8 cellular contexts compared by ENCODE assay signal in the genomic region with DNA sequence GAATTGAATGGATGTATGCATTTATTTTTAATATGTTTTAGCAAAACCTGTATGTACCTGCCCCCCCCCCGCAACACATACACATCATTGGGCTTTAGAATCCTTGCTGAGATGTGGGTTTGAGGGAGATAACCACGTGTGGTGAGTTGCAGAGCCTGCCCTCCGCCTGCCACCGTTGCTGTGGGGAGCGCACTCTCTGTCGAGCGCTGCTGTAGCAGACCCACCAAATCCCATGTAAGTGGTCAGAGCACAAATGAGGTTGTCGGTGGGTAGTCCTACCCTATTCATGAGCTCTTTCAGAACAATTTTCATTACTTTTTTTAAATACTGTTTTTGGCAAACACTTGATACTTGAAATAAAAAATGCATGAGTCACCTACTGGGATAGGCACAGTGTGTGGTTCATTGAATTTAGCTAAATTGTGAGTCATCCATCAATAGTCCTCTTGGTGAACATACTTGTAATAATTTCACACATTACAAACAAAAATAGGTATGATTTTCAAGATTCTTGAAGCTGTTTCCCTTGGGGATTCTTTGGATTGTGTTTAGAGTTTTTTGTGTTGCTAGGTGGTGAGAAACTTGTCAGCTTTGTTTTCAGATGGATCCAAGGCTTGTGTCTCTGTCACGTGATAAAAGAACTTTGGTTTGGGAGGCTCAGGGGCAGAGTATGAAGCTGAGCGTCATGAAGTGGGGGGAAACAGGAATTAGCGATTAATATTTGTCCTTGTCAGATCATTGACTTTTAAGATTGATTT.
DNase-seq lines count a peak whose midpoint lies in the region; ATAC-seq lines count a peak whose summit lies in the region.

No MANE protein-coding gene starts in this region.

- H3K27ac ChIP-seq in ACC112 (ENCODE audit: low read depth, low read length): peak overlapping the region; percentile 60
- no peak overlapping the region for H3K27ac ChIP-seq in naive thymus-derived CD4-positive, alpha-beta T cell (ENCODE audit: low read depth, low read length)

- DNase-seq in NCI-H69 (lab: John Stamatoyannopoulos, UW): peak; percentile 86
- DNase-seq in fibroblast of the conjunctiva (ENCODE audit: low read depth): peak; percentile 59
- no peak for DNase-seq in stimulated activated CD4-positive, alpha-beta T cell treated with anti-CD3 and anti-CD28 coated beads, Interleukin-1b, Interleukin-23, amount 100 ng/mL, for 48 hours
- DNase-seq in naive thymus-derived CD4-positive, alpha-beta T cell: no peak

- peaks cover 23% of the 10 kb centered on the region for H3K4me1 ChIP-seq in ACC112 (ENCODE audit: control insufficient read depth, insufficient read depth, low read length, unreplicated experiment)
- H3K4me1 ChIP-seq in naive thymus-derived CD4-positive, alpha-beta T cell (ENCODE audit: control insufficient read depth in 2 of 2, insufficient read depth in 2 of 2, low read length in 2 of 2): no peaks in the 10 kb centered on the region

- H3K27me3 ChIP-seq in ACC112 (ENCODE audit: insufficient read depth, low read length): peaks cover 29% of the 10 kb centered on the region
- no peaks in the 10 kb centered on the region for H3K27me3 ChIP-seq in naive thymus-derived CD4-positive, alpha-beta T cell (ENCODE audit: control insufficient read depth in 2 of 2, insufficient read depth in 2 of 2, low read length in 2 of 2)

- no peak overlapping the region for H3K4me3 Mint-ChIP-seq in naive thymus-derived CD4-positive, alpha-beta T cell

- no peaks in the 10 kb centered on the region for H3K36me3 ChIP-seq in ACC112 (ENCODE audit: insufficient read depth, low read length)
- no peaks in the 10 kb centered on the region for H3K36me3 ChIP-seq in naive thymus-derived CD4-positive, alpha-beta T cell (ENCODE audit: control insufficient read depth in 2 of 3, insufficient read depth in 3 of 3, low read length in 3 of 3)

- peak overlapping the region; percentile 34 for H3K4me3 ChIP-seq in ACC112 (ENCODE audit: low read depth, low read length)
- H3K4me3 ChIP-seq in naive thymus-derived CD4-positive, alpha-beta T cell (ENCODE audit: low read length): no peak overlapping the region

- peaks cover 23 to 55% (median 36%) of the 10 kb centered on the region in 5 donors for H3K27me3 Mint-ChIP-seq in naive thymus-derived CD4-positive, alpha-beta T cell

- CTCF ChIA-PET in naive thymus-derived CD4-positive, alpha-beta T cell (lab: Charles Lee): interaction anchor here (0.6 to 3.0 kb wide), 7 partner anchors 9 to 1766 kb away, joined by 3 to 20 read pairs (median 3); no protein-coding TSS in a partner anchor

- POLR2A ChIA-PET in naive thymus-derived CD4-positive, alpha-beta T cell (lab: Charles Lee): no interaction called here

- no peaks in the 10 kb centered on the region for H3K36me3 Mint-ChIP-seq in naive thymus-derived CD4-positive, alpha-beta T cell

- no peak overlapping the region for H3K27ac Mint-ChIP-seq in naive thymus-derived CD4-positive, alpha-beta T cell

- H3K9me3 Mint-ChIP-seq in naive thymus-derived CD4-positive, alpha-beta T cell: no peaks in the 10 kb centered on the region

- ATAC-seq in GM19452 (IDR thresholded peaks at IDR 0.05; ENCODE audit: unreplicated experiment): peak; percentile 15
- ATAC-seq in naive thymus-derived CD4-positive, alpha-beta T cell: no peak
- ATAC-seq in GM21390 (IDR thresholded peaks at IDR 0.05; ENCODE audit: unreplicated experiment): no peak
- ATAC-seq in HG03097 (IDR thresholded peaks at IDR 0.05; ENCODE audit: low FRiP score, unreplicated experiment): no peak

- no peaks in the 10 kb centered on the region for H3K79me2 ChIP-seq in ACC112 (ENCODE audit: control insufficient read depth, insufficient read depth, low read length, unreplicated experiment)

- H2AFZ ChIP-seq in ACC112 (ENCODE audit: low read length, unreplicated experiment): no peak overlapping the region

- peaks cover 0 to 4% (median 0%) of the 10 kb centered on the region in 7 donors for H3K4me1 Mint-ChIP-seq in naive thymus-derived CD4-positive, alpha-beta T cell

- H3K9me3 ChIP-seq in naive thymus-derived CD4-positive, alpha-beta T cell (ENCODE audit: control insufficient read depth in 2 of 3, low read length in 3 of 3): no peaks in the 10 kb centered on the region

- intact Hi-C loops in naive thymus-derived CD4-positive, alpha-beta T cell (cut with micrococcal nuclease): loop anchor here (1.0 kb wide), 2 partner anchors 186 to 190 kb away; no protein-coding TSS in a partner anchor

Comparison
In these comparisons a context has a peak if more than half of its experiments do, and no peak if none do; other contexts are left out.
1. DNase-seq: peak in NCI-H69 (single experiment) and fibroblast of the conjunctiva (single experiment); none in stimulated activated CD4-positive, alpha-beta T cell treated with anti-CD3 and anti-CD28 coated beads, Interleukin-1b, Interleukin-23, amount 100 ng/mL, for 48 hours (single experiment) and naive thymus-derived CD4-positive, alpha-beta T cell (0 of 9).